In genomic region chr10:49058341-49059255, GRCh38 we compare ENCODE assay signal across 2 cellular contexts.
TF ChIP-seq lines count a peak whose summit lies in the region.

No MANE protein-coding gene starts in this region.

TF ChIP-seq in liver, 16 proteins besides CTCF, POLR2A, EP300 and RAD21:
- TF ChIP-seq FOXA2 (IDR thresholded peaks at IDR 0.05): no peak
- TF ChIP-seq NR2F2 (IDR thresholded peaks at IDR 0.05): peak; percentile 53

TF ChIP-seq in HepG2, 621 proteins besides CTCF, POLR2A, EP300 and RAD21:
- TF ChIP-seq CEBPZ (IDR thresholded peaks at IDR 0.05; ENCODE audit: low read length): no peak
- no peak for TF ChIP-seq ZNF136 (CRISPR knock-in tag; IDR thresholded peaks at IDR 0.05; ENCODE audit: low read depth)
- TF ChIP-seq ZNF691 (CRISPR knock-in tag; IDR thresholded peaks at IDR 0.05; ENCODE audit: borderline replicate concordance, low read depth): no peak
- TF ChIP-seq ZNF430 (CRISPR knock-in tag; IDR thresholded peaks at IDR 0.05): no peak
TF ChIP-seq in HepG2: peak in this region for 0.
